ENCODE assay signal across 9 cellular contexts in genomic region chr5:141521244-141521781, GRCh38. TPM values are rescaled to one million over a fixed set of nuclear protein-coding genes. Genes with fewer than 3 reads are reported as not detected.
DNase-seq lines count a peak whose midpoint lies in the region; ATAC-seq and TF ChIP-seq lines count a peak whose summit lies in the region.
"Had no signal": no experiment of that assay in that cellular context is flagged by ENCODE, and none has a peak within 500 bp of the region (broad histone marks: within the 10 kb centered on the region; RNA-seq: fewer than 3 reads in every experiment).

No MANE protein-coding gene starts in this region.

- no peaks in the 10 kb centered on the region for H3K9me3 Mint-ChIP-seq in MCF 10A (ENCODE audit: unreplicated experiment)

- peak overlapping the region; percentile 10 for H3K4me3 Mint-ChIP-seq in MCF 10A (ENCODE audit: unreplicated experiment)

- H3K36me3 Mint-ChIP-seq in MCF 10A (ENCODE audit: insufficient read depth, unreplicated experiment): peaks cover 83% of the 10 kb centered on the region

- ATAC-seq in left lung: peak; percentile 65

- peak overlapping the region; percentile 60 to 62 for H3K27ac ChIP-seq in left lung
- H3K27ac ChIP-seq: KMS-11 had no signal

- peak overlapping the region; percentile 82 for H3K27ac Mint-ChIP-seq in MCF 10A (ENCODE audit: low read depth, unreplicated experiment)

- H3K27me3 ChIP-seq in left lung: no peaks in the 10 kb centered on the region

- DNase-seq in EH (ENCODE audit: low read depth): peak; percentile 99
- DNase-seq in NCI-H2196 treated with DMSO at 0.1 percent for 48 hours (lab: John Stamatoyannopoulos, UW; ENCODE audit: unreplicated experiment): peak; percentile 76
- peak; percentile 99 for DNase-seq in MCF 10A (ENCODE audit: unreplicated experiment)
- DNase-seq in left lung: peak in 1 of 2 donors; percentile 43
- DNase-seq in superior temporal gyrus (ENCODE audit: extremely low spot score): peak; percentile 94
- no peak for DNase-seq in NCI-H1930 (lab: John Stamatoyannopoulos, UW)
- DNase-seq in NCI-H1105 treated with DMSO at 0.1 percent for 48 hours (lab: John Stamatoyannopoulos, UW): no peak
- no peak for DNase-seq in stimulated activated CD4-positive, alpha-beta T cell treated with anti-CD3 and anti-CD28 coated beads, Interleukin-4, amount 100 ng/mL, for 4 hours

- CTCF ChIA-PET in MCF 10A (lab: Yijun Ruan, JAX): interaction anchor here (0.5 to 15.4 kb wide), 26 partner anchors 9 to 1278 kb away, joined by 3 to 191 read pairs (median 5); partner anchors contain the start of genes PCDHB10, PCDHB11, PCDHB14 and PCDHB5

- BruUV-seq in MCF 10A (replicated peaks; lab: Mats Ljungman, UMichigan): no TSS peak

- peaks cover 10 to 89% of the 10 kb centered on the region in 2 donors for H3K4me1 ChIP-seq in left lung

- TF ChIP-seq CTCF in MCF 10A (IDR thresholded peaks at IDR 0.05; ENCODE audit: unreplicated experiment) (no peak), left lung (IDR thresholded peaks at IDR 0.05) (no peak)

- intact Hi-C loops in MCF 10A (cut with micrococcal nuclease): loop anchor here (1.0 to 5.0 kb wide), 2 partner anchors 12 to 479 kb away; no protein-coding TSS in a partner anchor
- intact Hi-C loops in left lung (cut with DNase I): loop anchor here in 1 of 2 donors (10.0 kb wide), 1 partner anchor 107 kb away; the partner anchor contains the start of genes PCDHGA10 and PCDHGB7

- peaks cover 0 to 77% of the 10 kb centered on the region in 2 donors for H3K36me3 ChIP-seq in left lung

- no peak overlapping the region for H3K4me3 ChIP-seq in left lung

- peaks cover 47% of the 10 kb centered on the region for H3K4me1 Mint-ChIP-seq in MCF 10A (ENCODE audit: insufficient read depth, unreplicated experiment)

- POLR2A ChIA-PET in MCF 10A (lab: Yijun Ruan, JAX): interaction anchor here (0.7 to 13.3 kb wide), 24 partner anchors 9 to 481 kb away, joined by 3 to 167 read pairs (median 4); partner anchors contain the start of genes DIAPH1, HDAC3, PCDHB11 and PCDHB14

- H3K9me3 ChIP-seq in left lung: no peaks in the 10 kb centered on the region

- H3K27me3 Mint-ChIP-seq in MCF 10A (ENCODE audit: insufficient read depth, unreplicated experiment): no peaks in the 10 kb centered on the region

RNA-seq across cellular contexts. Expression of gene PCDHGC5, which starts 32.4 kb away (rescaled TPM):
- total RNA-seq in MCF 10A (2022) (0.61 and 0.69 TPM in 2 replicates), left lung (1 to 10 TPM; 1.4 to 1.9 TPM)

RNA-seq across cellular contexts. Expression of gene PCDHGC4, which starts 36.5 kb away (rescaled TPM):
- 0.40 and 1.7 TPM in 2 replicates for total RNA-seq in MCF 10A (2022)
- total RNA-seq in left lung: 1 to 10 TPM in 1 of 2 donors, under 1 TPM in 1; 0.79 to 2.5 TPM

RNA-seq across cellular contexts. Expression of gene PCDHGC3, which starts 45.5 kb away (rescaled TPM):
- total RNA-seq in MCF 10A (2022) (17.3 and 31.7 TPM in 2 replicates), left lung (100 to 1,000 TPM in 1 of 2 donors, 10 to 100 TPM in 1; 65.4 to 101 TPM)

Comparison
In these comparisons a context has a peak if more than half of its experiments do, and no peak if none do; other contexts are left out.
1. DNase-seq: peak in EH (single experiment), NCI-H2196 treated with DMSO at 0.1 percent for 48 hours (single experiment), MCF 10A (single experiment) and superior temporal gyrus (single experiment); none in NCI-H1930 (0 of 2), NCI-H1105 treated with DMSO at 0.1 percent for 48 hours (single experiment) and stimulated activated CD4-positive, alpha-beta T cell treated with anti-CD3 and anti-CD28 coated beads, Interleukin-4, amount 100 ng/mL, for 4 hours (0 of 2).